2 cellular contexts compared by ENCODE assay signal in the genomic region with DNA sequence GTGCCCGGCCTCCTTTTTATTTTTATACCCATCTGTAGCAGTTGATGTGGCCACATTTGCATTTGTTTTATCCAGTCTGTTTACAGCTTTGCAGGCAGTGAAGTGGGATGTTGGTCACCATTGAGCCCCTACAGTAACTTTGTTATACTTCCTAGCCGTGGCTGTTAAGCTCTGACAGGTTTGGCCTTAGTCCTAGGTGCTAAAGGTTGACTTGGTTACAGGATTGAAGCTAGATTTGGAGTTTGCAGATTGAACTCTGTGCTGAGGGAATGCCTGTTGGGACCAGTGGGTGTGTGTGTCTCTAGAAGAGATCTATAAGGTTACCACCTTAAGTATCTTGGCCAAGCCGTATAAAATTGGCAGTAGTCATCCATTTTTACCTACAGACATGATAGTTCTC.
TF ChIP-seq lines count a peak whose summit lies in the region.

No MANE protein-coding gene starts in this region.

TF ChIP-seq in liver, 16 proteins besides CTCF, POLR2A, EP300 and RAD21 (continued from another document):
- TF ChIP-seq HNF4A (conservative IDR thresholded peaks at IDR 0.05) (peak; percentile 67 to 74), HNF4G (IDR thresholded peaks at IDR 0.05) (peak; percentile 35), SP1 (IDR thresholded peaks at IDR 0.05) (peak; percentile 33)
- TF ChIP-seq, protein P1, sequence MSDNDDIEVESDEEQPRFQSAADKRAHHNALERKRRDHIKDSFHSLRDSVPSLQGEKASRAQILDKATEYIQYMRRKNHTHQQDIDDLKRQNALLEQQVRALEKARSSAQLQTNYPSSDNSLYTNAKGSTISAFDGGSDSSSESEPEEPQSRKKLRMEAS (IDR thresholded peaks at IDR 0.05), result no peak
- TF ChIP-seq, protein P2, sequence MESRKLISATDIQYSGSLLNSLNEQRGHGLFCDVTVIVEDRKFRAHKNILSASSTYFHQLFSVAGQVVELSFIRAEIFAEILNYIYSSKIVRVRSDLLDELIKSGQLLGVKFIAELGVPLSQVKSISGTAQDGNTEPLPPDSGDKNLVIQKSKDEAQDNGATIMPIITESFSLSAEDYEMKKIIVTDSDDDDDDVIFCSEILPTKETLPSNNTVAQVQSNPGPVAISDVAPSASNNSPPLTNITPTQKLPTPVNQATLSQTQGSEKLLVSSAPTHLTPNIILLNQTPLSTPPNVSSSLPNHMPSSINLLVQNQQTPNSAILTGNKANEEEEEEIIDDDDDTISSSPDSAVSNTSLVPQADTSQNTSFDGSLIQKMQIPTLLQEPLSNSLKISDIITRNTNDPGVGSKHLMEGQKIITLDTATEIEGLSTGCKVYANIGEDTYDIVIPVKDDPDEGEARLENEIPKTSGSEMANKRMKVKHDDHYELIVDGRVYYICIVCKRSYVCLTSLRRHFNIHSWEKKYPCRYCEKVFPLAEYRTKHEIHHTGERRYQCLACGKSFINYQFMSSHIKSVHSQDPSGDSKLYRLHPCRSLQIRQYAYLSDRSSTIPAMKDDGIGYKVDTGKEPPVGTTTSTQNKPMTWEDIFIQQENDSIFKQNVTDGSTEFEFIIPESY (IDR thresholded peaks at IDR 0.05), result no peak
TF ChIP-seq in liver: peak in this region for 4.

TF ChIP-seq in HepG2, 621 proteins besides CTCF, POLR2A, EP300 and RAD21:
- no peak for TF ChIP-seq ELF4 (CRISPR knock-in tag; IDR thresholded peaks at IDR 0.05; ENCODE audit: borderline replicate concordance)
- no peak for TF ChIP-seq MAFK (conservative IDR thresholded peaks at IDR 0.05 in 1 of 2, IDR thresholded peaks at IDR 0.05 in 1 of 2; ENCODE audit: low read length in 2 of 2)
- TF ChIP-seq MBD4 (IDR thresholded peaks at IDR 0.05; ENCODE audit: borderline replicate concordance, low read length), result no peak
- no peak for TF ChIP-seq CEBPG (CRISPR knock-in tag; IDR thresholded peaks at IDR 0.05)
- TF ChIP-seq, protein P3, sequence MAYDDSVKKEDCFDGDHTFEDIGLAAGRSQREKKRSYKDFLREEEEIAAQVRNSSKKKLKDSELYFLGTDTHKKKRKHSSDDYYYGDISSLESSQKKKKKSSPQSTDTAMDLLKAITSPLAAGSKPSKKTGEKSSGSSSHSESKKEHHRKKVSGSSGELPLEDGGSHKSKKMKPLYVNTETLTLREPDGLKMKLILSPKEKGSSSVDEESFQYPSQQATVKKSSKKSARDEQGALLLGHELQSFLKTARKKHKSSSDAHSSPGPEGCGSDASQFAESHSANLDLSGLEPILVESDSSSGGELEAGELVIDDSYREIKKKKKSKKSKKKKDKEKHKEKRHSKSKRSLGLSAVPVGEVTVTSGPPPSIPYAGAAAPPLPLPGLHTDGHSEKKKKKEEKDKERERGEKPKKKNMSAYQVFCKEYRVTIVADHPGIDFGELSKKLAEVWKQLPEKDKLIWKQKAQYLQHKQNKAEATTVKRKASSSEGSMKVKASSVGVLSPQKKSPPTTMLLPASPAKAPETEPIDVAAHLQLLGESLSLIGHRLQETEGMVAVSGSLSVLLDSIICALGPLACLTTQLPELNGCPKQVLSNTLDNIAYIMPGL (CRISPR knock-in tag; IDR thresholded peaks at IDR 0.05; ENCODE audit: borderline replicate concordance in 1 of 2, low read depth in 1 of 2), result no peak
- no peak for TF ChIP-seq ZNF138 (CRISPR knock-in tag; IDR thresholded peaks at IDR 0.05; ENCODE audit: low read depth)
- no peak for TF ChIP-seq ZNF777 (CRISPR knock-in tag; IDR thresholded peaks at IDR 0.05)
- TF ChIP-seq, protein P4, sequence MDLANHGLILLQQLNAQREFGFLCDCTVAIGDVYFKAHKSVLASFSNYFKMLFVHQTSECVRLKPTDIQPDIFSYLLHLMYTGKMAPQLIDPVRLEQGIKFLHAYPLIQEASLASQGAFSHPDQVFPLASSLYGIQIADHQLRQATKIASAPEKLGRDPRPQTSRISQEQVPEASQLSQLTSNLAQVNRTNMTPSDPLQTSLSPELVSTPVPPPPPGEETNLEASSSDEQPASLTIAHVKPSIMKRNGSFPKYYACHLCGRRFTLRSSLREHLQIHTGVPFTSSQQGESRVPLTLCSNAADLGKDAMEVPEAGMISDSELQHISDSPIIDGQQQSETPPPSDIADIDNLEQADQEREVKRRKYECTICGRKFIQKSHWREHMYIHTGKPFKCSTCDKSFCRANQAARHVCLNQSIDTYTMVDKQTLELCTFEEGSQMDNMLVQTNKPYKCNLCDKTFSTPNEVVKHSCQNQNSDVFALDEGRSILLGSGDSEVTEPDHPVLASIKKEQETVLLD (CRISPR knock-in tag; IDR thresholded peaks at IDR 0.05; ENCODE audit: low read depth), result no peak
- no peak for TF ChIP-seq ZBTB8A (CRISPR knock-in tag; IDR thresholded peaks at IDR 0.05; ENCODE audit: borderline replicate concordance, low read depth)
